In the genomic region with DNA sequence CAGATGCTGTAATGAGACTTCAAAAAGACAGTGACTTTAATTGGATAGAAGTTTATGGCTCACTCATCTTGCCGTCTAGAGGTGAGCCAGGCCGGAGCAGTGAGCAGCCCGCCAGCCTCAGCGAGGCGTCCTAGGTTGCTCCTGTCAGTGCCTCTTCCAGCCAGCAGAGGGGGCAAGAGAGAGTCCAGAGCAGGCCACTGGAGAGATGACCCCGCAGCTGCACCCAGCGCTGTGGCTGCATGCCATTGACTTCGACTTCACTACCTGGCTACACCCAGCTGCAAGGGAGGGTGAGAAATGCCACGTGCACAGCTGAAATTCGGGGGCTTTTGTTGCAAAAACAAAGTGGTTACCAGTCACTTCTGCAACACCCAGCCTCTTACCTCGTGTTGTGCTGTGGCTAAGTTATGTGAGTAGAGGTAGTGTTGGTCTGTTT, we compare ENCODE assay signal across 8 cellular contexts. TPM values are rescaled to one million over a fixed set of nuclear protein-coding genes. Genes with fewer than 3 reads are reported as not detected.
DNase-seq lines count a peak whose midpoint lies in the region; TF ChIP-seq lines count a peak whose summit lies in the region.

No MANE protein-coding gene starts in this region.

- peaks cover 6% of the 10 kb centered on the region for H3K4me1 Mint-ChIP-seq in activated naive CD8-positive, alpha-beta T cell treated with anti-CD3 and anti-CD28 coated beads for 36 hours

- no peak overlapping the region for H3K9ac ChIP-seq in SK-N-SH

- TF ChIP-seq EP300 in SK-N-SH (IDR thresholded peaks at IDR 0.05; ENCODE audit: borderline replicate concordance in 1 of 2, low read depth in 1 of 2, low read length in 1 of 2): no peak

- H3K36me3 Mint-ChIP-seq in activated naive CD8-positive, alpha-beta T cell treated with anti-CD3 and anti-CD28 coated beads for 36 hours: peaks cover 14% of the 10 kb centered on the region

- peak; percentile 90 for TF ChIP-seq RAD21 in SK-N-SH (IDR thresholded peaks at IDR 0.05; ENCODE audit: low read length)

- CTCF ChIA-PET in SK-N-SH (lab: Yijun Ruan, JAX): interaction anchor here (0.7 to 8.1 kb wide), 54 partner anchors 8 to 400 kb away, joined by 3 to 126 read pairs (median 5); partner anchors contain the start of genes NUB1 and WDR86

- no peaks in the 10 kb centered on the region for H4K20me1 ChIP-seq in SK-N-SH (ENCODE audit: insufficient read depth)

- no peak overlapping the region for H3K27ac Mint-ChIP-seq in activated naive CD8-positive, alpha-beta T cell treated with anti-CD3 and anti-CD28 coated beads for 36 hours

- peaks cover 6% of the 10 kb centered on the region for H3K36me3 ChIP-seq in HAP-1 (replicated peaks)
- peaks cover 28 to 48% of the 10 kb centered on the region in 2 experiments for H3K36me3 ChIP-seq in SK-N-SH (replicated peaks in 1 of 2; ENCODE audit: control insufficient read depth in 1 of 2, insufficient read depth in 2 of 2, low read length in 1 of 2)

- TF ChIP-seq CTCF in GM12875 (IDR thresholded peaks at IDR 0.05; ENCODE audit: borderline replicate concordance, insufficient read depth, low read depth, low read length) (peak; percentile 98), SK-N-SH (IDR thresholded peaks at IDR 0.05) (peak; percentile 99)

- 32% methylated on average over 11 of the region's 11 CpGs for WGBS in SK-N-SH (ENCODE audit: low lambda C conversion rate)

- no peak overlapping the region for H2AFZ ChIP-seq in SK-N-SH (ENCODE audit: low read depth)

- H3K27me3 Mint-ChIP-seq in activated naive CD8-positive, alpha-beta T cell treated with anti-CD3 and anti-CD28 coated beads for 36 hours: no peaks in the 10 kb centered on the region

- H3K4me1 ChIP-seq in HAP-1 (no peaks in the 10 kb centered on the region), SK-N-SH (ENCODE audit: control insufficient read depth in 1 of 2, insufficient read depth in 2 of 2, low read depth in 1 of 2, low read length in 1 of 2) (peaks cover 0 to 13% of the 10 kb centered on the region in 2 experiments; a peak in 2 of 4 replicates)

- peaks cover 9% of the 10 kb centered on the region for H3F3A ChIP-seq in SK-N-SH (replicated peaks; ENCODE audit: insufficient read depth)

- no peak overlapping the region for H3K4me2 ChIP-seq in SK-N-SH

- no peak overlapping the region for H3K4me3 Mint-ChIP-seq in activated naive CD8-positive, alpha-beta T cell treated with anti-CD3 and anti-CD28 coated beads for 36 hours

- POLR2A ChIA-PET in SK-N-SH (lab: Yijun Ruan, JAX): interaction anchor here (1.0 kb wide), 1 partner anchor 41 kb away, joined by 4 read pairs; the partner anchor contains the start of gene WDR86

- H3K9me3 ChIP-seq in HAP-1 (no peaks in the 10 kb centered on the region), SK-N-SH (peaks cover 6% of the 10 kb centered on the region; the same call in 1 of the 2 replicates)

- H3K27me3 ChIP-seq in HAP-1 (ENCODE audit: low read depth) (no peaks in the 10 kb centered on the region), SK-N-SH (ENCODE audit: insufficient read depth) (no peaks in the 10 kb centered on the region)

- H3K79me2 ChIP-seq in SK-N-SH (ENCODE audit: insufficient read depth): no peaks in the 10 kb centered on the region

- intact Hi-C loops in cardiac septum (cut with DNase I): loop anchor here (1.0 to 10.0 kb wide), 3 partner anchors 80 to 391 kb away; no protein-coding TSS in a partner anchor

- H3K9me3 Mint-ChIP-seq in activated naive CD8-positive, alpha-beta T cell treated with anti-CD3 and anti-CD28 coated beads for 36 hours: no peaks in the 10 kb centered on the region

- no peak overlapping the region for H3K27ac ChIP-seq in SK-N-SH (ENCODE audit: low read depth in 2 of 2, low read length in 1 of 2)

- peak; percentile 69 to 90 for DNase-seq in HAP-1 (ENCODE audit: low spot score in 2 of 2)
- peak; percentile 70 for DNase-seq in M059J (ENCODE audit: low read depth)
- peak; percentile 91 for DNase-seq in SK-N-SH
- peak; percentile 76 for DNase-seq in activated naive CD8-positive, alpha-beta T cell treated with anti-CD3 and anti-CD28 coated beads for 36 hours
- DNase-seq in cardiac septum (ENCODE audit: low spot score): peak; percentile 90
- peak; percentile 58 for DNase-seq in putamen (ENCODE audit: low spot score)
- DNase-seq in cortex of kidney (lab: John Stamatoyannopoulos, UW): no peak

- H3K9me2 ChIP-seq in SK-N-SH: no peaks in the 10 kb centered on the region

- in situ Hi-C loops in HAP-1 (cut with MboI; ENCODE audit: low sequenced_read_pairs): no loop called here

- no peak overlapping the region for H3K4me3 ChIP-seq in GM12875 (ENCODE audit: low read depth, low read length)
- no peak overlapping the region for H3K4me3 ChIP-seq in HAP-1
- H3K4me3 ChIP-seq in SK-N-SH (ENCODE audit: low read depth in 2 of 2, low read length in 1 of 2): no peak overlapping the region

TF ChIP-seq in SK-N-SH, 30 proteins besides CTCF, POLR2A, EP300 and RAD21 (continues in another document):
- TF ChIP-seq FOXJ3 (CRISPR knock-in tag; IDR thresholded peaks at IDR 0.05) (no peak), RCOR1 (IDR thresholded peaks at IDR 0.05; ENCODE audit: low read length) (peak; percentile 59; the same call in 1 of the 2 replicates), RFX5 (IDR thresholded peaks at IDR 0.05; ENCODE audit: low read length) (0 out of 2 replicates have a peak, but pooled peaks have one; percentile 14), SMC3 (IDR thresholded peaks at IDR 0.05; ENCODE audit: low read depth, low read length) (peak; percentile 97), NRF1 (IDR thresholded peaks at IDR 0.05; ENCODE audit: low read depth, low read length) (no peak), MXI1 (IDR thresholded peaks at IDR 0.05; ENCODE audit: low read depth, low read length) (peak; percentile 83), GATA2 (CRISPR knock-in tag; IDR thresholded peaks at IDR 0.05) (no peak), SIN3A (IDR thresholded peaks at IDR 0.05; ENCODE audit: borderline replicate concordance, low read depth, low read length) (0 out of 2 replicates have a peak, but pooled peaks have one; percentile 54)
- TF ChIP-seq, protein P1, sequence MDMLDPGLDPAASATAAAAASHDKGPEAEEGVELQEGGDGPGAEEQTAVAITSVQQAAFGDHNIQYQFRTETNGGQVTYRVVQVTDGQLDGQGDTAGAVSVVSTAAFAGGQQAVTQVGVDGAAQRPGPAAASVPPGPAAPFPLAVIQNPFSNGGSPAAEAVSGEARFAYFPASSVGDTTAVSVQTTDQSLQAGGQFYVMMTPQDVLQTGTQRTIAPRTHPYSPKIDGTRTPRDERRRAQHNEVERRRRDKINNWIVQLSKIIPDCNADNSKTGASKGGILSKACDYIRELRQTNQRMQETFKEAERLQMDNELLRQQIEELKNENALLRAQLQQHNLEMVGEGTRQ (IDR thresholded peaks at IDR 0.05; ENCODE audit: borderline replicate concordance, low read depth, low read length): no peak
- TF ChIP-seq, protein P2, sequence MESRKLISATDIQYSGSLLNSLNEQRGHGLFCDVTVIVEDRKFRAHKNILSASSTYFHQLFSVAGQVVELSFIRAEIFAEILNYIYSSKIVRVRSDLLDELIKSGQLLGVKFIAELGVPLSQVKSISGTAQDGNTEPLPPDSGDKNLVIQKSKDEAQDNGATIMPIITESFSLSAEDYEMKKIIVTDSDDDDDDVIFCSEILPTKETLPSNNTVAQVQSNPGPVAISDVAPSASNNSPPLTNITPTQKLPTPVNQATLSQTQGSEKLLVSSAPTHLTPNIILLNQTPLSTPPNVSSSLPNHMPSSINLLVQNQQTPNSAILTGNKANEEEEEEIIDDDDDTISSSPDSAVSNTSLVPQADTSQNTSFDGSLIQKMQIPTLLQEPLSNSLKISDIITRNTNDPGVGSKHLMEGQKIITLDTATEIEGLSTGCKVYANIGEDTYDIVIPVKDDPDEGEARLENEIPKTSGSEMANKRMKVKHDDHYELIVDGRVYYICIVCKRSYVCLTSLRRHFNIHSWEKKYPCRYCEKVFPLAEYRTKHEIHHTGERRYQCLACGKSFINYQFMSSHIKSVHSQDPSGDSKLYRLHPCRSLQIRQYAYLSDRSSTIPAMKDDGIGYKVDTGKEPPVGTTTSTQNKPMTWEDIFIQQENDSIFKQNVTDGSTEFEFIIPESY (IDR thresholded peaks at IDR 0.05; ENCODE audit: borderline replicate concordance, low read depth): no peak

RNA-seq across cellular contexts. Expression of gene NUB1, which starts 26.5 kb away (rescaled TPM):
- 72.3 and 74.4 TPM in 2 replicates for total RNA-seq in M059J (2014; rRNA removed; shearing (Covaris generic))
- polyA plus RNA-seq in SK-N-SH (2012; rRNA removed): 54.0 and 56.6 TPM in 2 replicates
- polyA plus RNA-seq in SK-N-SH (2012; cell fraction: cytosol; rRNA removed): 57.7 and 66.5 TPM in 2 replicates
- 47.8 and 62.1 TPM in 2 replicates for polyA plus RNA-seq in SK-N-SH (2012; cell fraction: nucleus; rRNA removed)
- total RNA-seq in activated naive CD8-positive, alpha-beta T cell treated with anti-CD3 and anti-CD28 coated beads for 36 hours: 10 to 100 TPM; 51.2 to 51.6 TPM
- total RNA-seq in cardiac septum: 32.6 TPM

RNA-seq across cellular contexts. Expression of gene WDR86, which starts 41.7 kb away (rescaled TPM):
- total RNA-seq in M059J (2014; rRNA removed; shearing (Covaris generic)): 0.05 TPM in 1 of 2 replicates, not detected in the other
- polyA plus RNA-seq in SK-N-SH (2012; rRNA removed): 1.0 and 2.5 TPM in 2 replicates
- polyA plus RNA-seq in SK-N-SH (2012; cell fraction: cytosol; rRNA removed): 0.45 and 0.84 TPM in 2 replicates
- polyA plus RNA-seq in SK-N-SH (2012; cell fraction: nucleus; rRNA removed): 9.5 and 16.8 TPM in 2 replicates
- not detected for total RNA-seq in activated naive CD8-positive, alpha-beta T cell treated with anti-CD3 and anti-CD28 coated beads for 36 hours
- total RNA-seq in cardiac septum: not detected
